ENCODE assay signal across 9 cellular contexts in genomic region chr9:1604942-1605560, GRCh38.
A peak's percentile ranks its signal among the peaks of the same experiment; 100 is the strongest.
DNase-seq lines count a peak whose midpoint lies in the region; ATAC-seq, FAIRE-seq and TF ChIP-seq lines count a peak whose summit lies in the region.
"Had no signal": no experiment of that assay in that cellular context is flagged by ENCODE, and none has a peak within 500 bp of the region (broad histone marks: within the 10 kb centered on the region; RNA-seq: fewer than 3 reads in every experiment).

No MANE protein-coding gene starts in this region.

- TF ChIP-seq CTCF in GM12878 (IDR thresholded peaks at IDR 0.05 in 2 of 3, conservative IDR thresholded peaks at IDR 0.05 in 1 of 3; ENCODE audit: control insufficient read depth in 2 of 3, extremely low read depth in 1 of 3, insufficient read depth in 1 of 3, low read depth in 3 of 3, low read length in 3 of 3) (peak; percentile 69 to 73 (median 71)), parathyroid adenoma (IDR thresholded peaks at IDR 0.05) (peak; percentile 31)

- no peaks in the 10 kb centered on the region for H3K4me1 ChIP-seq in GM12878 (ENCODE audit: control insufficient read depth, insufficient read depth, low read length)
- H3K4me1 ChIP-seq in parathyroid adenoma, result no peaks in the 10 kb centered on the region
- H3K4me1 ChIP-seq: BLaER1 had no signal

- H3K27ac ChIP-seq in GM12878 (ENCODE audit: control insufficient read depth, insufficient read depth) (no peak overlapping the region), parathyroid adenoma (no peak overlapping the region)
- H3K27ac ChIP-seq: BLaER1 had no signal

- ATAC-seq in GM12878, result peak; percentile 98

- H3K9me3 ChIP-seq in GM12878 (replicated peaks; ENCODE audit: control insufficient read depth, insufficient read depth, low read length) (no peaks in the 10 kb centered on the region), parathyroid adenoma (ENCODE audit: control insufficient read depth, low read length) (no peaks in the 10 kb centered on the region)
- H3K9me3 ChIP-seq: BLaER1 had no signal

- in situ Hi-C loops in GM12878 (cut with MboI), result loop anchor here (5.0 to 10.0 kb wide), 2 partner anchors 143 to 590 kb away; no protein-coding TSS in a partner anchor

- CTCF ChIA-PET in HEK293T (lab: Yijun Ruan, JAX) (no interaction called here), GM12878 (lab: Yijun Ruan, JAX) (interaction anchor here (0.6 to 13.3 kb wide), 20 partner anchors 11 to 595 kb away, joined by 3 to 247 read pairs (median 4); no protein-coding TSS in a partner anchor)

- H3K36me3 ChIP-seq in GM12878 (ENCODE audit: control insufficient read depth in 2 of 2, insufficient read depth in 2 of 2, low read length in 1 of 2) (no peaks in the 10 kb centered on the region), parathyroid adenoma (ENCODE audit: control insufficient read depth, insufficient read depth, low read length) (no peaks in the 10 kb centered on the region)
- H3K36me3 ChIP-seq: BLaER1 had no signal

- no peaks in the 10 kb centered on the region for H4K20me1 ChIP-seq in GM12878 (ENCODE audit: control insufficient read depth, insufficient read depth)
- H4K20me1 ChIP-seq: BLaER1 had no signal

- TF ChIP-seq POLR2A in GM12878 (IDR thresholded peaks at IDR 0.05; ENCODE audit: low read depth, low read length), result no peak

- peak; percentile 99 for TF ChIP-seq RAD21 in GM12878 (IDR thresholded peaks at IDR 0.05; ENCODE audit: insufficient read depth, low read depth, low read length)

- no TSS peak for BruUV-seq in GM12878 (replicated peaks; lab: Mats Ljungman, UMichigan)

- H2AFZ ChIP-seq in GM12878 (ENCODE audit: control insufficient read depth, low read depth, low read length), result no peak overlapping the region
- H2AFZ ChIP-seq in parathyroid adenoma, result no peak overlapping the region

- POLR2A ChIA-PET in HEK293T (lab: Yijun Ruan, JAX) (no interaction called here), GM12878 (lab: Charles Lee) (no interaction called here)

- 35% methylated on average over 5 of the region's 5 CpGs for WGBS in GM12878 (ENCODE audit: insufficient coverage, insufficient replicate concordance, low lambda C conversion rate, missing lambda C conversion rate)

- H3K79me2 ChIP-seq in GM12878 (ENCODE audit: control insufficient read depth, insufficient read depth, low read length) (no peaks in the 10 kb centered on the region), parathyroid adenoma (no peaks in the 10 kb centered on the region)

- H3K4me3 ChIP-seq in GM12878 (no peak overlapping the region), parathyroid adenoma (ENCODE audit: low read depth, low read length) (no peak overlapping the region)
- H3K4me3 ChIP-seq: BLaER1 had no signal

- no peak for TF ChIP-seq EP300 in GM12878 (IDR thresholded peaks at IDR 0.05; ENCODE audit: borderline replicate concordance in 1 of 2, control insufficient read depth in 1 of 2, low read depth in 2 of 2, low read length in 2 of 2)

- FAIRE-seq in GM12878 (lab: Jason Lieb, UNC) (peak; percentile 59), frontal cortex (lab: Jason Lieb, UNC) (no peak)

- SMC1A ChIA-PET in GM12878 (lab: Charles Lee; ENCODE audit: uncharacterized antibody, unreplicated experiment), result interaction anchor here (0.8 to 14.0 kb wide), 20 partner anchors 12 to 601 kb away, joined by 3 to 275 read pairs (median 4); no protein-coding TSS in a partner anchor

- RAD21 ChIA-PET in GM12878 (lab: Charles Lee; ENCODE audit: unreplicated experiment), result interaction anchor here (0.7 to 9.7 kb wide), 11 partner anchors 25 to 595 kb away, joined by 3 to 190 read pairs (median 4); no protein-coding TSS in a partner anchor

- intact Hi-C loops in GM12878 (cut with micrococcal nuclease; ENCODE audit: unreplicated experiment), result loop anchor here (1.0 to 5.0 kb wide), 5 partner anchors 145 to 588 kb away; no protein-coding TSS in a partner anchor

- peak; percentile 61 for DNase-seq in NCI-H510A treated with DMSO at 0.1 percent for 48 hours (lab: John Stamatoyannopoulos, UW)
- DNase-seq in NCI-H510A (lab: John Stamatoyannopoulos, UW), result no peak
- peak; percentile 7 for DNase-seq in HEK293T (ENCODE audit: extremely low spot score)
- DNase-seq in NCI-H1694 (lab: John Stamatoyannopoulos, UW), result peak; percentile 15
- peak; percentile 11 for DNase-seq in GM12878 (ENCODE audit: low read depth, low spot score)
- DNase-seq in middle frontal gyrus (ENCODE audit: extremely low spot score, low spot score), result no peak
- no peak for DNase-seq in frontal cortex (ENCODE audit: low spot score in 2 of 2)

- H3K4me2 ChIP-seq in GM12878 (ENCODE audit: control insufficient read depth, insufficient read depth) (no peak overlapping the region), parathyroid adenoma (ENCODE audit: low read length) (no peak overlapping the region)
- H3K4me2 ChIP-seq: BLaER1 had no signal

- H3K27me3 ChIP-seq in GM12878 (replicated peaks in 1 of 2; ENCODE audit: control insufficient read depth in 2 of 2, insufficient read depth in 2 of 2, low read length in 1 of 2) (no peaks in the 10 kb centered on the region), parathyroid adenoma (ENCODE audit: control insufficient read depth, insufficient read depth, low read length) (no peaks in the 10 kb centered on the region)
- H3K27me3 ChIP-seq: BLaER1 had no signal

- H3K9ac ChIP-seq in GM12878 (ENCODE audit: control insufficient read depth, insufficient read depth, low read length) (no peak overlapping the region), parathyroid adenoma (no peak overlapping the region)
- H3K9ac ChIP-seq: BLaER1 had no signal

TF ChIP-seq in HEK293T, 16 proteins besides CTCF, POLR2A, EP300 and RAD21:
- no peak for TF ChIP-seq ARNT (IDR thresholded peaks at IDR 0.05)
- no peak for TF ChIP-seq ELF4 (IDR thresholded peaks at IDR 0.05)
- no peak for TF ChIP-seq BHLHE40 (IDR thresholded peaks at IDR 0.05; ENCODE audit: borderline replicate concordance)
- no peak for TF ChIP-seq SP1 (IDR thresholded peaks at IDR 0.05)
- TF ChIP-seq FOXA1 (IDR thresholded peaks at IDR 0.05), result no peak
- no peak for TF ChIP-seq SUZ12 (IDR thresholded peaks at IDR 0.05)
- no peak for TF ChIP-seq L3MBTL2 (conservative IDR thresholded peaks at IDR 0.05)
- no peak for TF ChIP-seq ZNF384 (IDR thresholded peaks at IDR 0.05)
- no peak for TF ChIP-seq NFRKB (IDR thresholded peaks at IDR 0.05)
- TF ChIP-seq FOXM1 (IDR thresholded peaks at IDR 0.05; ENCODE audit: borderline replicate concordance), result no peak
- TF ChIP-seq CTBP1 (IDR thresholded peaks at IDR 0.05; ENCODE audit: borderline replicate concordance), result no peak
- no peak for TF ChIP-seq TARDBP (IDR thresholded peaks at IDR 0.05)
- no peak for TF ChIP-seq PKNOX1 (IDR thresholded peaks at IDR 0.05)
- no peak for TF ChIP-seq FOXK2 (IDR thresholded peaks at IDR 0.05)
- TF ChIP-seq LEF1 (IDR thresholded peaks at IDR 0.05; ENCODE audit: borderline replicate concordance), result no peak
- TF ChIP-seq HDGF (IDR thresholded peaks at IDR 0.05; ENCODE audit: borderline replicate concordance), result no peak

TF ChIP-seq in GM12878, 131 proteins besides CTCF, POLR2A, EP300 and RAD21:
- TF ChIP-seq YBX1 (IDR thresholded peaks at IDR 0.05), result no peak
- TF ChIP-seq FOXM1 (IDR thresholded peaks at IDR 0.05; ENCODE audit: low read depth, low read length), result peak; percentile 46; the same call in 1 of the 2 replicates
- no peak for TF ChIP-seq PML (IDR thresholded peaks at IDR 0.05; ENCODE audit: low read length)
- no peak for TF ChIP-seq DPF2 (IDR thresholded peaks at IDR 0.05)
- no peak for TF ChIP-seq MEF2B (IDR thresholded peaks at IDR 0.05; ENCODE audit: partially characterized antibody, poor library complexity, severe bottlenecking)
- peak; percentile 86 for TF ChIP-seq SMC3 (IDR thresholded peaks at IDR 0.05; ENCODE audit: borderline replicate concordance, low read length)
- TF ChIP-seq CHD1 (IDR thresholded peaks at IDR 0.05; ENCODE audit: low read depth, low read length), result no peak
- TF ChIP-seq ZNF24 (IDR thresholded peaks at IDR 0.05), result peak; percentile 63; the same call in 1 of the 2 replicates
- no peak for TF ChIP-seq SMARCA5 (IDR thresholded peaks at IDR 0.05)
- TF ChIP-seq E2F8 (IDR thresholded peaks at IDR 0.05; ENCODE audit: low read depth, partially characterized antibody), result no peak
- TF ChIP-seq NFYA (IDR thresholded peaks at IDR 0.05; ENCODE audit: borderline replicate concordance, low read depth, low read length), result no peak

Comparison
In these comparisons a context has a peak if more than half of its experiments do, and no peak if none do; other contexts are left out.
1. DNase-seq: peak in NCI-H510A treated with DMSO at 0.1 percent for 48 hours (single experiment), HEK293T (single experiment), NCI-H1694 (single experiment) and GM12878 (single experiment); none in NCI-H510A (single experiment), middle frontal gyrus (single experiment) and frontal cortex (0 of 2).